Comparison of ENCODE assay signal across 10 cellular contexts in genomic region chr1:200367841-200368534, GRCh38. TPM values are rescaled to one million over a fixed set of nuclear protein-coding genes. Genes with fewer than 3 reads are reported as not detected.
DNase-seq lines count a peak whose midpoint lies in the region; ATAC-seq and TF ChIP-seq lines count a peak whose summit lies in the region.
"Had no signal": no experiment of that assay in that cellular context is flagged by ENCODE, and none has a peak within 500 bp of the region (broad histone marks: within the 10 kb centered on the region; RNA-seq: fewer than 3 reads in every experiment).

No MANE protein-coding gene starts in this region.

- H3K27me3 ChIP-seq in HL-60 (ENCODE audit: insufficient read depth, poor library complexity, severe bottlenecking): no peaks in the 10 kb centered on the region

- H3K4me3 ChIP-seq in HL-60 (replicated peaks; ENCODE audit: insufficient read depth, low read length): 0 out of 2 replicates have a peak overlapping the region, but pooled peaks have one; percentile 10

- DNase-seq in HL-60 (ENCODE audit: low read depth in 1 of 2, low spot score in 1 of 2): peak in 1 of 2 experiments; percentile 74
- DNase-seq in SKM-1 treated with dmso at 0.1 percent for 144 hours (lab: John Stamatoyannopoulos, UW; ENCODE audit: unreplicated experiment): peak; percentile 86
- no peak for DNase-seq in left ventricle myocardium superior
- DNase-seq in substantia nigra (lab: John Stamatoyannopoulos, UW): peak in 14 of 49 donors; percentile 3 to 46 (median 12)
- DNase-seq in GM19240 (ENCODE audit: insufficient read length, low spot score): no peak
- DNase-seq in NCI-H1417 treated with DMSO at 0.1 percent for 48 hours (lab: John Stamatoyannopoulos, UW): no peak
- no peak for DNase-seq in posterior vena cava (ENCODE audit: low spot score)
- DNase-seq: central memory CD4-positive, alpha-beta T cell; NCI-H1092; stimulated activated CD8-positive, alpha-beta memory T cell treated with anti-CD3 and anti-CD28 coated beads, Interleukin-4, amount 100 ng/mL, for 48 hours had no signal

- H3K27ac ChIP-seq in HL-60 (replicated peaks) (peak overlapping the region; percentile 70), substantia nigra (ENCODE audit: low read depth, low read length, poor library complexity, severe bottlenecking) (peak overlapping the region; percentile 80)

- no peak for TF ChIP-seq CTCF in HL-60 (IDR thresholded peaks at IDR 0.05; ENCODE audit: insufficient read depth, low read length)

- ATAC-seq in left ventricle myocardium superior: peak; percentile 87

- intact Hi-C loops in left ventricle myocardium superior (cut with micrococcal nuclease): no loop called here
- intact Hi-C loops in posterior vena cava (cut with DNase I): no loop called here

RNA-seq across cellular contexts. Expression of gene ZNF281, which starts 41.8 kb away (rescaled TPM):
- total RNA-seq in left ventricle myocardium superior (8.8 TPM), posterior vena cava (10 to 100 TPM in 1 of 2 donors, 1 to 10 TPM in 1; 8.9 to 12.0 TPM)
